1 cellular context compared by ENCODE assay signal in the genomic region with DNA sequence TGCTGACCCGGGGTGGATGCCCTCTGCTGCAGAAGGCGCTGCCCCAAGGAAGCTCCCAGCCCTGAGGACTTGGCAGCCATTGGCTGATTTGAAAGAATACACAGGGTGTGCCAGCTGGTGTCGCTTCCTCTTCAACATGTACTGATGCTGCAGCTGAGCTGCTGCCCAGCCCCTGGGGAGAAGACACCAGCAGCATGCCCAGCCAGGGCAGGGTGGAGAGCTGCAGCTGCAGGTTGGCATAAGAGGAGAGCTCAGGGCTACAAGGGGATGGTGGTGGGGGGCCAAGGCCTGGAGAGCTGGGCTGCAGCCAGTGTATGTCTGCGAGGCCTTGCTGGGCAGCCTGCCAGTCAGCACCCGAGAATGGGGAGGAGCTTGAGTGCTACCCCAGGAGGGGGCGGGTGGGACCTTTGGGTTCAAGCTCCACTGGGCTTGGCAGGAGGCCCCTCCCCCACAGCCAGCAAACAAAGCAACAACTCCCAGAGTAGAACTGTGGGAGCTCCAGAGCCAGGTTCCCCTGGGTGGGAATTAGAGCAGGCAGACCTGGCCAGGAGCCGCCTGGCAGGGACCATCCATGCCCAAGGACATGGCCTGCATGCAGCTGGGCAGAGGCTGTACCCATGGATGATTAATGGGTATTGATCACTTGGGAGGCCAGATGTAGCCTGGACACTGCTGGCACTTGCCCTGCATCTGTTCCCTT.
TF ChIP-seq lines count a peak whose summit lies in the region.

No MANE protein-coding gene starts in this region.

TF ChIP-seq in HepG2, 621 proteins besides CTCF, POLR2A, EP300 and RAD21 (continues in another document):
- TF ChIP-seq ZNF768 (CRISPR knock-in tag; IDR thresholded peaks at IDR 0.05) (peak; percentile 66; the same call in 1 of the 2 replicates), NCOA2 (CRISPR knock-in tag; IDR thresholded peaks at IDR 0.05) (peak; percentile 15; the same call in 1 of the 2 replicates), ZFP37 (CRISPR knock-in tag; IDR thresholded peaks at IDR 0.05; ENCODE audit: borderline replicate concordance) (no peak), ZNF782 (CRISPR knock-in tag; IDR thresholded peaks at IDR 0.05; ENCODE audit: borderline replicate concordance) (no peak), PRMT3 (CRISPR knock-in tag; IDR thresholded peaks at IDR 0.05; ENCODE audit: borderline replicate concordance, low read depth) (no peak), ZNF720 (CRISPR knock-in tag; IDR thresholded peaks at IDR 0.05) (no peak), CBX5 (CRISPR knock-in tag; IDR thresholded peaks at IDR 0.05; ENCODE audit: borderline replicate concordance) (peak; percentile 46; the same call in 1 of the 2 replicates), HDAC6 (IDR thresholded peaks at IDR 0.05; ENCODE audit: low read depth, low read length) (no peak), ELF3 (CRISPR knock-in tag; IDR thresholded peaks at IDR 0.05) (0 out of 2 replicates have a peak, but pooled peaks have one; percentile 13), POLR2G (IDR thresholded peaks at IDR 0.05; ENCODE audit: low read depth, low read length) (peak; percentile 63), SP2 (CRISPR knock-in tag; IDR thresholded peaks at IDR 0.05) (0 out of 2 replicates have a peak, but pooled peaks have one; percentile 18), ZSCAN29 (CRISPR knock-in tag; conservative IDR thresholded peaks at IDR 0.05) (no peak), NFYB (CRISPR knock-in tag; IDR thresholded peaks at IDR 0.05) (peak; percentile 41), SALL1 (CRISPR knock-in tag; IDR thresholded peaks at IDR 0.05) (peak; percentile 76), RBFOX2 (IDR thresholded peaks at IDR 0.05; ENCODE audit: low read depth, low read length) (0 out of 2 replicates have a peak, but pooled peaks have one; percentile 21), ZNF263 (CRISPR knock-in tag; IDR thresholded peaks at IDR 0.05) (0 out of 2 replicates have a peak, but pooled peaks have one; percentile 23), ZNF792 (CRISPR knock-in tag; IDR thresholded peaks at IDR 0.05) (peak; percentile 33; the same call in 1 of the 2 replicates), CHD2 (IDR thresholded peaks at IDR 0.05; ENCODE audit: low read depth, low read length) (peak; percentile 35; the same call in 1 of the 2 replicates), SP5 (CRISPR knock-in tag; IDR thresholded peaks at IDR 0.05; ENCODE audit: borderline replicate concordance, low read depth) (peak; percentile 88), SOX13 (IDR thresholded peaks at IDR 0.05) (no peak), SOX13 (CRISPR knock-in tag; conservative IDR thresholded peaks at IDR 0.05 in 1 of 2, IDR thresholded peaks at IDR 0.05 in 1 of 2) (peak in 1 of 2 experiments; percentile 61; a peak in 2 of 4 replicates), FOXM1 (CRISPR knock-in tag; IDR thresholded peaks at IDR 0.05) (peak; percentile 54; the same call in 1 of the 2 replicates), HNF4G (IDR thresholded peaks at IDR 0.05; ENCODE audit: borderline replicate concordance, low read depth, low read length) (peak; percentile 86), HNF4G (CRISPR knock-in tag; IDR thresholded peaks at IDR 0.05; ENCODE audit: borderline replicate concordance, low read depth) (peak; percentile 67; the same call in 1 of the 2 replicates), ISX (CRISPR knock-in tag; conservative IDR thresholded peaks at IDR 0.05) (no peak), NR2F2 (IDR thresholded peaks at IDR 0.05; ENCODE audit: borderline replicate concordance, low read depth) (no peak), ZNF225 (CRISPR knock-in tag; IDR thresholded peaks at IDR 0.05) (0 out of 2 replicates have a peak, but pooled peaks have one; percentile 71)
- TF ChIP-seq, protein P1, sequence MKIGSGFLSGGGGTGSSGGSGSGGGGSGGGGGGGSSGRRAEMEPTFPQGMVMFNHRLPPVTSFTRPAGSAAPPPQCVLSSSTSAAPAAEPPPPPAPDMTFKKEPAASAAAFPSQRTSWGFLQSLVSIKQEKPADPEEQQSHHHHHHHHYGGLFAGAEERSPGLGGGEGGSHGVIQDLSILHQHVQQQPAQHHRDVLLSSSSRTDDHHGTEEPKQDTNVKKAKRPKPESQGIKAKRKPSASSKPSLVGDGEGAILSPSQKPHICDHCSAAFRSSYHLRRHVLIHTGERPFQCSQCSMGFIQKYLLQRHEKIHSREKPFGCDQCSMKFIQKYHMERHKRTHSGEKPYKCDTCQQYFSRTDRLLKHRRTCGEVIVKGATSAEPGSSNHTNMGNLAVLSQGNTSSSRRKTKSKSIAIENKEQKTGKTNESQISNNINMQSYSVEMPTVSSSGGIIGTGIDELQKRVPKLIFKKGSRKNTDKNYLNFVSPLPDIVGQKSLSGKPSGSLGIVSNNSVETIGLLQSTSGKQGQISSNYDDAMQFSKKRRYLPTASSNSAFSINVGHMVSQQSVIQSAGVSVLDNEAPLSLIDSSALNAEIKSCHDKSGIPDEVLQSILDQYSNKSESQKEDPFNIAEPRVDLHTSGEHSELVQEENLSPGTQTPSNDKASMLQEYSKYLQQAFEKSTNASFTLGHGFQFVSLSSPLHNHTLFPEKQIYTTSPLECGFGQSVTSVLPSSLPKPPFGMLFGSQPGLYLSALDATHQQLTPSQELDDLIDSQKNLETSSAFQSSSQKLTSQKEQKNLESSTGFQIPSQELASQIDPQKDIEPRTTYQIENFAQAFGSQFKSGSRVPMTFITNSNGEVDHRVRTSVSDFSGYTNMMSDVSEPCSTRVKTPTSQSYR (CRISPR knock-in tag; IDR thresholded peaks at IDR 0.05; ENCODE audit: borderline replicate concordance) = peak; percentile 99
- TF ChIP-seq, protein P2, sequence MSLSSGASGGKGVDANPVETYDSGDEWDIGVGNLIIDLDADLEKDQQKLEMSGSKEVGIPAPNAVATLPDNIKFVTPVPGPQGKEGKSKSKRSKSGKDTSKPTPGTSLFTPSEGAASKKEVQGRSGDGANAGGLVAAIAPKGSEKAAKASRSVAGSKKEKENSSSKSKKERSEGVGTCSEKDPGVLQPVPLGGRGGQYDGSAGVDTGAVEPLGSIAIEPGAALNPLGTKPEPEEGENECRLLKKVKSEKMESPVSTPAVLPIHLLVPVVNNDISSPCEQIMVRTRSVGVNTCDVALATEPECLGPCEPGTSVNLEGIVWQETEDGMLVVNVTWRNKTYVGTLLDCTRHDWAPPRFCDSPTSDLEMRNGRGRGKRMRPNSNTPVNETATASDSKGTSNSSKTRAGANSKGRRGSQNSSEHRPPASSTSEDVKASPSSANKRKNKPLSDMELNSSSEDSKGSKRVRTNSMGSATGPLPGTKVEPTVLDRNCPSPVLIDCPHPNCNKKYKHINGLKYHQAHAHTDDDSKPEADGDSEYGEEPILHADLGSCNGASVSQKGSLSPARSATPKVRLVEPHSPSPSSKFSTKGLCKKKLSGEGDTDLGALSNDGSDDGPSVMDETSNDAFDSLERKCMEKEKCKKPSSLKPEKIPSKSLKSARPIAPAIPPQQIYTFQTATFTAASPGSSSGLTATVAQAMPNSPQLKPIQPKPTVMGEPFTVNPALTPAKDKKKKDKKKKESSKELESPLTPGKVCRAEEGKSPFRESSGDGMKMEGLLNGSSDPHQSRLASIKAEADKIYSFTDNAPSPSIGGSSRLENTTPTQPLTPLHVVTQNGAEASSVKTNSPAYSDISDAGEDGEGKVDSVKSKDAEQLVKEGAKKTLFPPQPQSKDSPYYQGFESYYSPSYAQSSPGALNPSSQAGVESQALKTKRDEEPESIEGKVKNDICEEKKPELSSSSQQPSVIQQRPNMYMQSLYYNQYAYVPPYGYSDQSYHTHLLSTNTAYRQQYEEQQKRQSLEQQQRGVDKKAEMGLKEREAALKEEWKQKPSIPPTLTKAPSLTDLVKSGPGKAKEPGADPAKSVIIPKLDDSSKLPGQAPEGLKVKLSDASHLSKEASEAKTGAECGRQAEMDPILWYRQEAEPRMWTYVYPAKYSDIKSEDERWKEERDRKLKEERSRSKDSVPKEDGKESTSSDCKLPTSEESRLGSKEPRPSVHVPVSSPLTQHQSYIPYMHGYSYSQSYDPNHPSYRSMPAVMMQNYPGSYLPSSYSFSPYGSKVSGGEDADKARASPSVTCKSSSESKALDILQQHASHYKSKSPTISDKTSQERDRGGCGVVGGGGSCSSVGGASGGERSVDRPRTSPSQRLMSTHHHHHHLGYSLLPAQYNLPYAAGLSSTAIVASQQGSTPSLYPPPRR (CRISPR knock-in tag; IDR thresholded peaks at IDR 0.05; ENCODE audit: borderline replicate concordance) = 0 out of 2 replicates have a peak, but pooled peaks have one; percentile 31
- TF ChIP-seq, protein P3, sequence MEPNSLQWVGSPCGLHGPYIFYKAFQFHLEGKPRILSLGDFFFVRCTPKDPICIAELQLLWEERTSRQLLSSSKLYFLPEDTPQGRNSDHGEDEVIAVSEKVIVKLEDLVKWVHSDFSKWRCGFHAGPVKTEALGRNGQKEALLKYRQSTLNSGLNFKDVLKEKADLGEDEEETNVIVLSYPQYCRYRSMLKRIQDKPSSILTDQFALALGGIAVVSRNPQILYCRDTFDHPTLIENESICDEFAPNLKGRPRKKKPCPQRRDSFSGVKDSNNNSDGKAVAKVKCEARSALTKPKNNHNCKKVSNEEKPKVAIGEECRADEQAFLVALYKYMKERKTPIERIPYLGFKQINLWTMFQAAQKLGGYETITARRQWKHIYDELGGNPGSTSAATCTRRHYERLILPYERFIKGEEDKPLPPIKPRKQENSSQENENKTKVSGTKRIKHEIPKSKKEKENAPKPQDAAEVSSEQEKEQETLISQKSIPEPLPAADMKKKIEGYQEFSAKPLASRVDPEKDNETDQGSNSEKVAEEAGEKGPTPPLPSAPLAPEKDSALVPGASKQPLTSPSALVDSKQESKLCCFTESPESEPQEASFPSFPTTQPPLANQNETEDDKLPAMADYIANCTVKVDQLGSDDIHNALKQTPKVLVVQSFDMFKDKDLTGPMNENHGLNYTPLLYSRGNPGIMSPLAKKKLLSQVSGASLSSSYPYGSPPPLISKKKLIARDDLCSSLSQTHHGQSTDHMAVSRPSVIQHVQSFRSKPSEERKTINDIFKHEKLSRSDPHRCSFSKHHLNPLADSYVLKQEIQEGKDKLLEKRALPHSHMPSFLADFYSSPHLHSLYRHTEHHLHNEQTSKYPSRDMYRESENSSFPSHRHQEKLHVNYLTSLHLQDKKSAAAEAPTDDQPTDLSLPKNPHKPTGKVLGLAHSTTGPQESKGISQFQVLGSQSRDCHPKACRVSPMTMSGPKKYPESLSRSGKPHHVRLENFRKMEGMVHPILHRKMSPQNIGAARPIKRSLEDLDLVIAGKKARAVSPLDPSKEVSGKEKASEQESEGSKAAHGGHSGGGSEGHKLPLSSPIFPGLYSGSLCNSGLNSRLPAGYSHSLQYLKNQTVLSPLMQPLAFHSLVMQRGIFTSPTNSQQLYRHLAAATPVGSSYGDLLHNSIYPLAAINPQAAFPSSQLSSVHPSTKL (CRISPR knock-in tag; IDR thresholded peaks at IDR 0.05) = peak; percentile 45; the same call in 1 of the 2 replicates
- TF ChIP-seq, protein P4, sequence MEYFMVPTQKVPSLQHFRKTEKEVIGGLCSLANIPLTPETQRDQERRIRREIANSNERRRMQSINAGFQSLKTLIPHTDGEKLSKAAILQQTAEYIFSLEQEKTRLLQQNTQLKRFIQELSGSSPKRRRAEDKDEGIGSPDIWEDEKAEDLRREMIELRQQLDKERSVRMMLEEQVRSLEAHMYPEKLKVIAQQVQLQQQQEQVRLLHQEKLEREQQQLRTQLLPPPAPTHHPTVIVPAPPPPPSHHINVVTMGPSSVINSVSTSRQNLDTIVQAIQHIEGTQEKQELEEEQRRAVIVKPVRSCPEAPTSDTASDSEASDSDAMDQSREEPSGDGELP (IDR thresholded peaks at IDR 0.05; ENCODE audit: borderline replicate concordance, low read depth) = peak; percentile 66; the same call in 1 of the 2 replicates
- TF ChIP-seq, protein P5, sequence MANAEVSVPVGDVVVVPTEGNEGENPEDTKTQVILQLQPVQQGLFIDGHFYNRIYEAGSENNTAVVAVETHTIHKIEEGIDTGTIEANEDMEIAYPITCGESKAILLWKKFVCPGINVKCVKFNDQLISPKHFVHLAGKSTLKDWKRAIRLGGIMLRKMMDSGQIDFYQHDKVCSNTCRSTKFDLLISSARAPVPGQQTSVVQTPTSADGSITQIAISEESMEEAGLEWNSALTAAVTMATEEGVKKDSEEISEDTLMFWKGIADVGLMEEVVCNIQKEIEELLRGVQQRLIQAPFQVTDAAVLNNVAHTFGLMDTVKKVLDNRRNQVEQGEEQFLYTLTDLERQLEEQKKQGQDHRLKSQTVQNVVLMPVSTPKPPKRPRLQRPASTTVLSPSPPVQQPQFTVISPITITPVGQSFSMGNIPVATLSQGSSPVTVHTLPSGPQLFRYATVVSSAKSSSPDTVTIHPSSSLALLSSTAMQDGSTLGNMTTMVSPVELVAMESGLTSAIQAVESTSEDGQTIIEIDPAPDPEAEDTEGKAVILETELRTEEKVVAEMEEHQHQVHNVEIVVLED (CRISPR knock-in tag; IDR thresholded peaks at IDR 0.05; ENCODE audit: borderline replicate concordance) = 0 out of 2 replicates have a peak, but pooled peaks have one; percentile 43
- TF ChIP-seq, protein P6, sequence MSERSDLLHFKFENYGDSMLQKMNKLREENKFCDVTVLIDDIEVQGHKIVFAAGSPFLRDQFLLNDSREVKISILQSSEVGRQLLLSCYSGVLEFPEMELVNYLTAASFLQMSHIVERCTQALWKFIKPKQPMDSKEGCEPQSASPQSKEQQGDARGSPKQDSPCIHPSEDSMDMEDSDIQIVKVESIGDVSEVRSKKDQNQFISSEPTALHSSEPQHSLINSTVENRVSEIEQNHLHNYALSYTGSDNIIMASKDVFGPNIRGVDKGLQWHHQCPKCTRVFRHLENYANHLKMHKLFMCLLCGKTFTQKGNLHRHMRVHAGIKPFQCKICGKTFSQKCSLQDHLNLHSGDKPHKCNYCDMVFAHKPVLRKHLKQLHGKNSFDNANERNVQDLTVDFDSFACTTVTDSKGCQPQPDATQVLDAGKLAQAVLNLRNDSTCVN (CRISPR knock-in tag; IDR thresholded peaks at IDR 0.05; ENCODE audit: borderline replicate concordance) = peak; percentile 76; the same call in 1 of the 2 replicates
- TF ChIP-seq, protein P7, sequence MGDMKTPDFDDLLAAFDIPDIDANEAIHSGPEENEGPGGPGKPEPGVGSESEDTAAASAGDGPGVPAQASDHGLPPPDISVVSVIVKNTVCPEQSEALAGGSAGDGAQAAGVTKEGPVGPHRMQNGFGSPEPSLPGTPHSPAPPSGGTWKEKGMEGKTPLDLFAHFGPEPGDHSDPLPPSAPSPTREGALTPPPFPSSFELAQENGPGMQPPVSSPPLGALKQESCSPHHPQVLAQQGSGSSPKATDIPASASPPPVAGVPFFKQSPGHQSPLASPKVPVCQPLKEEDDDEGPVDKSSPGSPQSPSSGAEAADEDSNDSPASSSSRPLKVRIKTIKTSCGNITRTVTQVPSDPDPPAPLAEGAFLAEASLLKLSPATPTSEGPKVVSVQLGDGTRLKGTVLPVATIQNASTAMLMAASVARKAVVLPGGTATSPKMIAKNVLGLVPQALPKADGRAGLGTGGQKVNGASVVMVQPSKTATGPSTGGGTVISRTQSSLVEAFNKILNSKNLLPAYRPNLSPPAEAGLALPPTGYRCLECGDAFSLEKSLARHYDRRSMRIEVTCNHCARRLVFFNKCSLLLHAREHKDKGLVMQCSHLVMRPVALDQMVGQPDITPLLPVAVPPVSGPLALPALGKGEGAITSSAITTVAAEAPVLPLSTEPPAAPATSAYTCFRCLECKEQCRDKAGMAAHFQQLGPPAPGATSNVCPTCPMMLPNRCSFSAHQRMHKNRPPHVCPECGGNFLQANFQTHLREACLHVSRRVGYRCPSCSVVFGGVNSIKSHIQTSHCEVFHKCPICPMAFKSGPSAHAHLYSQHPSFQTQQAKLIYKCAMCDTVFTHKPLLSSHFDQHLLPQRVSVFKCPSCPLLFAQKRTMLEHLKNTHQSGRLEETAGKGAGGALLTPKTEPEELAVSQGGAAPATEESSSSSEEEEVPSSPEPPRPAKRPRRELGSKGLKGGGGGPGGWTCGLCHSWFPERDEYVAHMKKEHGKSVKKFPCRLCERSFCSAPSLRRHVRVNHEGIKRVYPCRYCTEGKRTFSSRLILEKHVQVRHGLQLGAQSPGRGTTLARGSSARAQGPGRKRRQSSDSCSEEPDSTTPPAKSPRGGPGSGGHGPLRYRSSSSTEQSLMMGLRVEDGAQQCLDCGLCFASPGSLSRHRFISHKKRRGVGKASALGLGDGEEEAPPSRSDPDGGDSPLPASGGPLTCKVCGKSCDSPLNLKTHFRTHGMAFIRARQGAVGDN (CRISPR knock-in tag; IDR thresholded peaks at IDR 0.05) = peak; percentile 89
